12 cellular contexts compared by ENCODE assay signal in genomic region chrX:103763541-103763940, GRCh38. TPM values are rescaled to one million over a fixed set of nuclear protein-coding genes. Genes with fewer than 3 reads are reported as not detected.
DNase-seq lines count a peak whose midpoint lies in the region; ATAC-seq, FAIRE-seq and TF ChIP-seq lines count a peak whose summit lies in the region.
"Not testable (repeated sequence)": the region's sequence is repeated elsewhere in the genome, so short reads cannot be mapped to it uniquely, and the experiment has no call there.
"Had no signal": no experiment of that assay in that cellular context is flagged by ENCODE, and none has a peak within 500 bp of the region (broad histone marks: within the 10 kb centered on the region; RNA-seq: fewer than 3 reads in every experiment).

No MANE protein-coding gene starts in this region.

- H3K9ac ChIP-seq in IMR-90 (ENCODE audit: low read depth, low read length); astrocyte (ENCODE audit: low read length); smooth muscle cell (ENCODE audit: low read depth): not testable (repeated sequence)

- not testable (repeated sequence) for DNase-seq in GM23338 (ENCODE audit: low spot score); astrocyte (ENCODE audit: low read depth); neural crest cell (ENCODE audit: low read depth, low spot score); smooth muscle cell (lab: John Stamatoyannopoulos, UW; ENCODE audit: unreplicated experiment)
- DNase-seq in HCEC 1CT = peak; percentile 38
- DNase-seq in IMR-90 = peak; percentile 67
- peak; percentile 8 for DNase-seq in fibroblast of peridontal ligament (ENCODE audit: extremely low read depth)

- dilution Hi-C loops in IMR-90 (cut with HindIII; ENCODE audit: low sequenced_read_pairs, unreplicated experiment) = not testable (repeated sequence)

- H3K27me3 ChIP-seq in GM23338 (ENCODE audit: insufficient read depth); IMR-90 (ENCODE audit: control insufficient read depth, insufficient read depth, low read length); astrocyte (ENCODE audit: insufficient read depth, low read length): not testable (repeated sequence)
- H3K27me3 ChIP-seq in smooth muscle cell (ENCODE audit: low read depth) = peaks cover 18% of the 10 kb centered on the region

- in situ Hi-C loops in IMR-90 (cut with MboI; ENCODE audit: low sequenced_read_pairs) = not testable (repeated sequence)

- H2BK20ac ChIP-seq in IMR-90 (ENCODE audit: low read depth, low read length) = not testable (repeated sequence)

- not testable (repeated sequence) for H4K5ac ChIP-seq in IMR-90 (ENCODE audit: low read depth, low read length)

- H3K4me3 ChIP-seq in GM23338; IMR-90 (ENCODE audit: insufficient read depth, low read depth, low read length); astrocyte (ENCODE audit: insufficient read depth, low read depth, low read length); smooth muscle cell: not testable (repeated sequence)

- not testable (repeated sequence) for H3K4ac ChIP-seq in IMR-90 (ENCODE audit: low read depth, low read length)

- H3K14ac ChIP-seq in IMR-90 (replicated peaks; ENCODE audit: low read depth, low read length) = not testable (repeated sequence)

- not testable (repeated sequence) for H3K4me2 ChIP-seq in GM23338; IMR-90 (ENCODE audit: low read depth, low read length); astrocyte (ENCODE audit: low read length)
- peak overlapping the region; percentile 31 for H3K4me2 ChIP-seq in smooth muscle cell

- peak overlapping the region; percentile 39 for H3K27ac Mint-ChIP-seq in GM23338
- peak overlapping the region; percentile 3 for H3K27ac Mint-ChIP-seq in astrocyte (ENCODE audit: unreplicated experiment)
- peak overlapping the region; percentile 4 for H3K27ac Mint-ChIP-seq in neural crest cell (ENCODE audit: unreplicated experiment)

- not testable (repeated sequence) for H3K79me1 ChIP-seq in IMR-90 (ENCODE audit: low read depth in 1 of 2, low read length in 2 of 2)

- TF ChIP-seq POLR2A in IMR-90 (IDR thresholded peaks at IDR 0.05; ENCODE audit: low read depth, low read length) = not testable (repeated sequence)

- not testable (repeated sequence) for H3K18ac ChIP-seq in IMR-90 (ENCODE audit: low read depth, low read length)

- peaks cover 14% of the 10 kb centered on the region for H3K27me3 Mint-ChIP-seq in GM23338 (ENCODE audit: insufficient read depth, low read depth, poor library complexity)
- H3K27me3 Mint-ChIP-seq in astrocyte (ENCODE audit: low read depth, unreplicated experiment); neural crest cell (ENCODE audit: low read depth): not testable (repeated sequence)

- H3K9me2 ChIP-seq in GM23338 (ENCODE audit: insufficient read depth) = not testable (repeated sequence)

- intact Hi-C loops in IMR-90 (cut with micrococcal nuclease) = not testable (repeated sequence)

- H3K27ac ChIP-seq in GM23338 (ENCODE audit: low read depth); IMR-90 (ENCODE audit: insufficient read depth, low read length); astrocyte (ENCODE audit: low read depth, low read length); smooth muscle cell (ENCODE audit: low read depth): not testable (repeated sequence)

- H2BK15ac ChIP-seq in IMR-90 (ENCODE audit: low read depth, low read length) = not testable (repeated sequence)

- H3K4me1 Mint-ChIP-seq in GM23338 (peaks cover 82% of the 10 kb centered on the region), neural crest cell (peaks cover 18% of the 10 kb centered on the region)
- H3K4me1 Mint-ChIP-seq in astrocyte (ENCODE audit: low read depth, unreplicated experiment) = not testable (repeated sequence)

- H2BK120ac ChIP-seq in IMR-90 (ENCODE audit: low read depth, low read length) = not testable (repeated sequence)

- not testable (repeated sequence) for H3F3A ChIP-seq in GM23338 (replicated peaks; ENCODE audit: low read depth); smooth muscle cell (ENCODE audit: low read depth)

- H2AFZ ChIP-seq in GM23338; IMR-90 (replicated peaks; ENCODE audit: low read length, poor library complexity); astrocyte (ENCODE audit: low read depth, low read length); smooth muscle cell (ENCODE audit: low read depth): not testable (repeated sequence)

- H3K9me1 ChIP-seq in IMR-90 (ENCODE audit: insufficient read depth, low read length) = not testable (repeated sequence)

- H3K23ac ChIP-seq in IMR-90 (ENCODE audit: low read depth, low read length) = not testable (repeated sequence)

- H3K79me2 ChIP-seq in GM23338 (replicated peaks; ENCODE audit: insufficient read depth); astrocyte (ENCODE audit: insufficient read depth, low read length); smooth muscle cell (ENCODE audit: low read depth): not testable (repeated sequence)

- not testable (repeated sequence) for H4K8ac ChIP-seq in IMR-90 (ENCODE audit: low read depth in 2 of 2, low read length in 2 of 2)

- not testable (repeated sequence) for ATAC-seq in GM23338
- peak; percentile 35; the same call in 1 of the 2 replicates for ATAC-seq in IMR-90 (ENCODE audit: low read depth)

- BruUV-seq in IMR-90 (replicated peaks; lab: Mats Ljungman, UMichigan) = not testable (repeated sequence)

- TF ChIP-seq RAD21 in IMR-90 (IDR thresholded peaks at IDR 0.05; ENCODE audit: low read length) = not testable (repeated sequence)

- not testable (repeated sequence) for H3K56ac ChIP-seq in IMR-90 (ENCODE audit: extremely low read depth, insufficient read depth, low read length)

- H3K9me3 Mint-ChIP-seq in GM23338; astrocyte (ENCODE audit: unreplicated experiment); neural crest cell: not testable (repeated sequence)

- not testable (repeated sequence) for H3K9me3 ChIP-seq in IMR-90 (ENCODE audit: control insufficient read depth, insufficient read depth, low read length); astrocyte (ENCODE audit: insufficient read depth, low read depth, low read length); smooth muscle cell (replicated peaks; ENCODE audit: low read depth)

- not testable (repeated sequence) for FAIRE-seq in astrocyte (lab: Jason Lieb, UNC)

- H2BK5ac ChIP-seq in IMR-90 (ENCODE audit: low read depth, low read length, poor library complexity, severe bottlenecking) = not testable (repeated sequence)

- not testable (repeated sequence) for H2AK9ac ChIP-seq in IMR-90 (replicated peaks; ENCODE audit: low read depth, low read length, poor library complexity)

- peaks cover 47% of the 10 kb centered on the region for H3K36me3 Mint-ChIP-seq in GM23338 (ENCODE audit: low read depth)
- not testable (repeated sequence) for H3K36me3 Mint-ChIP-seq in astrocyte (ENCODE audit: low read depth, unreplicated experiment)
- H3K36me3 Mint-ChIP-seq in neural crest cell (ENCODE audit: low read depth) = peaks cover 13% of the 10 kb centered on the region

- POLR2A ChIA-PET in IMR-90 (lab: Charles Lee; ENCODE audit: unreplicated experiment) = not testable (repeated sequence)

- H3K36me3 ChIP-seq in GM23338 (ENCODE audit: insufficient read depth); IMR-90 (ENCODE audit: control insufficient read depth, insufficient read depth, low read length); astrocyte (ENCODE audit: insufficient read depth, low read length); smooth muscle cell (ENCODE audit: low read depth): not testable (repeated sequence)

- TF ChIP-seq CTCF in GM23338 (conservative IDR thresholded peaks at IDR 0.05; ENCODE audit: low read depth in 2 of 2); IMR-90 (conservative IDR thresholded peaks at IDR 0.05; ENCODE audit: low read depth, low read length); astrocyte (IDR thresholded peaks at IDR 0.05; ENCODE audit: insufficient read depth, low read depth, low read length); neural crest cell (conservative IDR thresholded peaks at IDR 0.05); smooth muscle cell (IDR thresholded peaks at IDR 0.05; ENCODE audit: borderline replicate concordance, insufficient read depth, poor library complexity, severe bottlenecking): not testable (repeated sequence)

- not testable (repeated sequence) for H2AK5ac ChIP-seq in IMR-90 (ENCODE audit: low read depth, low read length)

- H4K91ac ChIP-seq in IMR-90 (ENCODE audit: insufficient read depth, low read depth, low read length) = not testable (repeated sequence)

- CTCF ChIA-PET in IMR-90 (lab: Yijun Ruan, JAX) = interaction anchor here (0.6 kb wide), 1 partner anchor 47 kb away, joined by 3 read pairs; no protein-coding TSS in a partner anchor

- 38% methylated on average over 4 of the region's 5 CpGs; no CpG with 5 or more reads in 1 of the 2 experiments for WGBS in IMR-90 (ENCODE audit: extremely low coverage in 2 of 2, insufficient read length in 1 of 2), 2 experiments
- WGBS in smooth muscle cell (ENCODE audit: low lambda C conversion rate) = 17% methylated on average over 5 of the region's 5 CpGs

- H3K4me1 ChIP-seq in GM23338 (ENCODE audit: insufficient read depth) = peaks cover 17% of the 10 kb centered on the region
- H3K4me1 ChIP-seq in IMR-90 (ENCODE audit: control insufficient read depth, insufficient read depth, low read length); astrocyte (ENCODE audit: insufficient read depth, low read length); smooth muscle cell (ENCODE audit: low read depth): not testable (repeated sequence)

- H3K4me3 Mint-ChIP-seq in GM23338 = peak overlapping the region; percentile 14; the same call in 1 of the 3 replicates
- not testable (repeated sequence) for H3K4me3 Mint-ChIP-seq in astrocyte (ENCODE audit: unreplicated experiment); neural crest cell

- H4K20me1 ChIP-seq in GM23338 (replicated peaks; ENCODE audit: insufficient read depth); IMR-90 (ENCODE audit: insufficient read depth, low read length); astrocyte (ENCODE audit: insufficient read depth, low read length); smooth muscle cell (ENCODE audit: low read depth): not testable (repeated sequence)

RNA-seq across cellular contexts. Expression of gene PLP1, which starts 13.1 kb away (rescaled TPM):
- total RNA-seq in GM23338 (2014; rRNA removed; shearing (Covaris generic)) = 49.9 and 66.9 TPM in 2 replicates
- polyA plus RNA-seq in GM23338 (2016; fragmentation: Nextera tagmentation; extraction: Ambion mirVana) = 30.2 and 36.9 TPM in 2 replicates
- 0.18 and 0.28 TPM in 2 replicates for total RNA-seq in IMR-90 (2012; rRNA removed)
- 0.60 and 0.62 TPM in 2 replicates for polyA plus RNA-seq in IMR-90 (2012; rRNA removed)
- polyA plus RNA-seq in IMR-90 (2012; cell fraction: cytosol; rRNA removed) = 0.12 and 1.2 TPM in 2 replicates
- polyA plus RNA-seq in IMR-90 (2012; cell fraction: nucleus; rRNA removed; ENCODE audit: low replicate concordance) = 0.36 and 0.63 TPM in 2 replicates
- 5.2 and 10.2 TPM in 2 replicates for total RNA-seq in astrocyte
- total RNA-seq in neural crest cell = 265 and 288 TPM in 2 replicates
- not detected in 2 replicates for total RNA-seq in smooth muscle cell
- polyA plus RNA-seq in smooth muscle cell = 0.27 TPM in 1 of 2 replicates, not detected in the other
- total RNA-seq: A673; CD4-positive, alpha-beta memory T cell had no signal
- polyA plus RNA-seq: CD14-positive monocyte; CD4-positive, alpha-beta memory T cell had no signal

RNA-seq across cellular contexts. Expression of gene TMEM31, which starts 52.8 kb away (rescaled TPM):
- not detected in 2 replicates for total RNA-seq in GM23338 (2014; rRNA removed; shearing (Covaris generic))
- 0.60 and 0.85 TPM in 2 replicates for polyA plus RNA-seq in GM23338 (2016; fragmentation: Nextera tagmentation; extraction: Ambion mirVana)
- total RNA-seq in IMR-90 (2012; rRNA removed) = not detected in 2 replicates
- 0.17 TPM in 1 of 2 replicates, not detected in the other for polyA plus RNA-seq in IMR-90 (2012; rRNA removed)
- polyA plus RNA-seq in IMR-90 (2012; cell fraction: cytosol; rRNA removed) = 0.09 TPM in 1 of 2 replicates, not detected in the other
- 0.14 TPM in 1 of 2 replicates, not detected in the other for polyA plus RNA-seq in IMR-90 (2012; cell fraction: nucleus; rRNA removed; ENCODE audit: low replicate concordance)
- total RNA-seq in astrocyte = 0.43 TPM in 1 of 2 replicates, not detected in the other
- 2.0 TPM in 1 of 2 replicates, not detected in the other for total RNA-seq in neural crest cell
- total RNA-seq in smooth muscle cell = 0.54 TPM in 1 of 2 replicates, not detected in the other
- 0.60 and 0.75 TPM in 2 replicates for polyA plus RNA-seq in smooth muscle cell
- total RNA-seq: A673; CD4-positive, alpha-beta memory T cell; Daoy had no signal
- polyA plus RNA-seq: AG04450, CD14-positive monocyte had no signal
